In the genomic region with DNA sequence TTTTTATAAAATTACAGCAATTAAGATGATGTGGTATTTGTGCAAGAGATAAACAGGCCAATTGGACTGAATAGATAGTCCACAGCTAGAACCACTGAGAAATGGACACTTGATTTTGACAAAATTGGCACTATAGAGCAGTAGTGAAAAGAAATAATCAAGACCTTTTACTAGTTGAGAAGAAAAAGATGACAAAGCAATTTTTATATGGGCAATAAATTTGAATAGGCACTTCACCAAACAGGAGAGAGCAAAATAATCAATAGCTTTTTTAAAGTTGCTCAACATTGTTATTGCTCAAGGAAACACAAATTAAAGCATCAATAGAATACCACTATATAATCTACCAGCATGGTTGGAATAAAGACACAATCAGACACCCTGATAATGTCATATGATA, we compare ENCODE assay signal across 11 cellular contexts.
"Had no signal": no experiment of that assay in that cellular context is flagged by ENCODE, and none has a peak within 500 bp of the region (broad histone marks: within the 10 kb centered on the region; RNA-seq: fewer than 3 reads in every experiment).

No MANE protein-coding gene starts in this region.

- H2AFZ ChIP-seq: GM23248, GM23338 had no signal

- H3K4me1 ChIP-seq: HAP-1 had no signal

- H3K36me3 ChIP-seq: HAP-1 had no signal

- H3K9ac ChIP-seq: GM23248 had no signal

- DNase-seq: GM23248, GOT3, H7, H9, HCEC 1CT, HFFc6 had no signal

- ATAC-seq: GM23338, HCT116 had no signal

- H3K27ac ChIP-seq: GM23248 had no signal

- H3K4me3 ChIP-seq: GM23248, GM23338, HAP-1 had no signal

- H3K4me2 ChIP-seq: GM23338 had no signal

- H3K9me3 ChIP-seq: HAP-1 had no signal

- FAIRE-seq: H1, H54 had no signal
